ENCODE assay signal across 22 cellular contexts in the genomic region with DNA sequence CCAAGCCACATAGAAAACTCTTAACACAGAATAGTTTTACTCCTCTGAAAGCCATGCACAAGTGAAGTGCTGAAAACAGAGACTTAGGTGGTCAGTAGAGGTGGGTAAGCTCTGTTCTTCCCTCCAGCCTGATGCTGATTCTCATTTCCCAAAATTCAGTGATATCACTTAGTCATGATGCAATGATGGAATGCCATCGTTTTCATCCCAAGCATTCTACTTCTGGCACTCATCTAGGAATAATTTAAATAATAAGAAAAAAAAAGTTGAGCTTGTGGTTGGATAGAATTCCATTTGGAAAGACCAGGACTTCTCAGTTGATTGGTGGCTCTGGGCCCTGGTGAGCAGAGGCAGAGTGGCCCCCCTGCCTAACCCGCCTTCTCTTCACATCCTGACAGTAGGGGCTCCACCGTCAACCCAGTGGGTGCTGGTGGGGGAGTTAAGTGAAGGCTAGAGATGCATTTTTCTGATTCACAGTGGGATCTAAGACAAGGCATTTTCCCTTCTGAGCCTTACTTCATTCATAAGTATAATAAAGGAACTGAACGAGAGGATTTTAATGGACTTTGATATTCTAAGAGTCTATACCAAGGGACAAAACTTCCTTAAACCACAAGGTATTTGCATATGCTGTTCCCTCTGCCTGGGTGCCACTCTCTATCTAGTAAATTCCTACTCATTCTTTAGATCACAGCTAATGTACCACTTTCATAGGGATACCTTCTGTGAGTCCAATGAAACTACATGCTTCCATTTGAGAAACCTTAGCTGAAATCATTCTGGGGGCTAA.
DNase-seq lines count a peak whose midpoint lies in the region; ATAC-seq and TF ChIP-seq lines count a peak whose summit lies in the region.
"Had no signal": no experiment of that assay in that cellular context is flagged by ENCODE, and none has a peak within 500 bp of the region (broad histone marks: within the 10 kb centered on the region; RNA-seq: fewer than 3 reads in every experiment).

No MANE protein-coding gene starts in this region.

- H3K36me3 ChIP-seq in GM23248 (ENCODE audit: low read depth) (no peaks in the 10 kb centered on the region), mammary epithelial cell (ENCODE audit: insufficient read depth, low read length) (no peaks in the 10 kb centered on the region), smooth muscle cell (ENCODE audit: low read depth) (no peaks in the 10 kb centered on the region)
- H3K36me3 ChIP-seq: BLaER1 treated with 17β-estradiol and CSF1 and Interleukin-3, amounts not matched to agents 10 nM and 100 nM had no signal

- no peak overlapping the region for H3K14ac ChIP-seq in H9 (ENCODE audit: insufficient read depth, low read length)

- peaks cover 11 to 14% of the 10 kb centered on the region in 2 experiments for H3K9me3 Mint-ChIP-seq in H9

- H2AFZ ChIP-seq in GM23248 = peak overlapping the region; percentile 45
- peak overlapping the region; percentile 63 for H2AFZ ChIP-seq in mammary epithelial cell (ENCODE audit: low read depth, low read length)
- no peak overlapping the region for H2AFZ ChIP-seq in smooth muscle cell (ENCODE audit: low read depth)
- H2AFZ ChIP-seq in H9 (ENCODE audit: low read length) = no peak overlapping the region
- H2AFZ ChIP-seq: PC-9 had no signal

- no peaks in the 10 kb centered on the region; a peak in 2 of 7 replicates for H3K36me3 Mint-ChIP-seq in H9 (ENCODE audit: insufficient read depth in 1 of 3, low read depth in 3 of 3)
- H3K36me3 Mint-ChIP-seq: CD8-positive, alpha-beta T cell had no signal

- dilution Hi-C loops in mammary epithelial cell (cut with HindIII; ENCODE audit: low sequenced_read_pairs) = no loop called here

- H4K5ac ChIP-seq in H9 (ENCODE audit: insufficient read length, low read depth, low read length) = no peak overlapping the region

- H3K27me3 ChIP-seq in GM23248 (replicated peaks; ENCODE audit: insufficient read depth) (no peaks in the 10 kb centered on the region), mammary epithelial cell (ENCODE audit: insufficient read depth, low read length) (no peaks in the 10 kb centered on the region), foreskin keratinocyte (no peaks in the 10 kb centered on the region), smooth muscle cell (ENCODE audit: low read depth) (no peaks in the 10 kb centered on the region), H9 (ENCODE audit: insufficient read depth, low read length) (no peaks in the 10 kb centered on the region)
- H3K27me3 ChIP-seq: BLaER1 treated with 17β-estradiol and CSF1 and Interleukin-3, amounts not matched to agents 10 nM and 100 nM had no signal

- H2BK5ac ChIP-seq in H9 (ENCODE audit: insufficient read length, low read length) = no peak overlapping the region

- H3K4me1 ChIP-seq in GM23248 (ENCODE audit: insufficient read depth) (peaks cover 33% of the 10 kb centered on the region), mammary epithelial cell (ENCODE audit: insufficient read depth, low read length) (peaks cover 18% of the 10 kb centered on the region), foreskin keratinocyte (peaks cover 11% of the 10 kb centered on the region), smooth muscle cell (ENCODE audit: low read depth) (no peaks in the 10 kb centered on the region), H9 (ENCODE audit: insufficient read depth, low read length) (no peaks in the 10 kb centered on the region)

- no peak overlapping the region for H4K8ac ChIP-seq in H9 (replicated peaks; ENCODE audit: insufficient read length, low read depth, low read length)

- no peaks in the 10 kb centered on the region for H3K79me1 ChIP-seq in H9 (ENCODE audit: insufficient read depth, low read depth, low read length, poor library complexity, severe bottlenecking)

- H2BK15ac ChIP-seq in H9 (ENCODE audit: low read depth, low read length) = no peak overlapping the region

- H3K4me3 Mint-ChIP-seq in H9 = no peak overlapping the region
- H3K4me3 Mint-ChIP-seq: CD8-positive, alpha-beta T cell had no signal

- H3K4me2 ChIP-seq in GM23248 (ENCODE audit: unreplicated experiment) (no peak overlapping the region), mammary epithelial cell (ENCODE audit: insufficient read depth, low read depth, low read length) (peak overlapping the region; percentile 50), smooth muscle cell (peak overlapping the region; percentile 26), H9 (ENCODE audit: insufficient read depth, insufficient read length, low read length) (no peak overlapping the region)
- H3K4me2 ChIP-seq: KMS-11, PC-9 had no signal

- H3K4ac ChIP-seq in H9 (ENCODE audit: low read depth, low read length) = no peak overlapping the region

- BruUV-seq in mammary epithelial cell (replicated peaks; lab: Mats Ljungman, UMichigan) = no TSS peak

- H3K4me3 ChIP-seq in GM23248 (no peak overlapping the region), mammary epithelial cell (replicated peaks in 1 of 3; ENCODE audit: insufficient read depth in 1 of 3, low read depth in 2 of 3, low read length in 3 of 3) (no peak overlapping the region), smooth muscle cell (no peak overlapping the region)
- H3K4me3 ChIP-seq: BLaER1 treated with 17β-estradiol and CSF1 and Interleukin-3, amounts not matched to agents 10 nM and 100 nM; PC-9 had no signal

- CTCF ChIA-PET in mammary epithelial cell (lab: Charles Lee; ENCODE audit: low non-redundant PET) = no interaction called here

- DNase-seq in GM23248 (peak; percentile 9), mammary epithelial cell (no peak), foreskin keratinocyte (no peak), smooth muscle cell (lab: John Stamatoyannopoulos, UW; ENCODE audit: unreplicated experiment) (no peak), SW 1271 (lab: John Stamatoyannopoulos, UW) (no peak), H9 (no peak)
- DNase-seq in stimulated activated naive CD4-positive, alpha-beta T cell treated with Interleukin-2 at 50 U/mL for 16 hours (lab: John Stamatoyannopoulos, UW) = no peak
- DNase-seq: CD8-positive, alpha-beta T cell; DMS153; GDM1; HCEC 1CT; NCI-H1105; NCI-H146; NCI-H2029; NCI-H2227 treated with DMSO at 0.1 percent for 48 hours; NCI-H510A; PC-9; RPMI8226; SHP77 had no signal

- H3K56ac ChIP-seq in H9 (ENCODE audit: insufficient read length, low read depth, low read length) = no peak overlapping the region

- H2BK20ac ChIP-seq in H9 (ENCODE audit: low read depth, low read length, poor library complexity, severe bottlenecking) = no peak overlapping the region

- in situ Hi-C loops in GM23248 (cut with MboI) = no loop called here
- in situ Hi-C loops in mammary epithelial cell (cut with MboI; ENCODE audit: low sequenced_read_pairs in 2 of 2) = no loop called here

- H3K23ac ChIP-seq in H9 (ENCODE audit: insufficient read length, low read depth, low read length) = no peak overlapping the region

- H2AK5ac ChIP-seq in H9 (ENCODE audit: insufficient read length, low read length) = no peak overlapping the region

- peaks cover 9% of the 10 kb centered on the region for H3K9me3 ChIP-seq in GM23248 (ENCODE audit: low read depth)
- H3K9me3 ChIP-seq in mammary epithelial cell (replicated peaks; ENCODE audit: insufficient read depth, low read length) = no peaks in the 10 kb centered on the region
- peaks cover 4% of the 10 kb centered on the region for H3K9me3 ChIP-seq in smooth muscle cell (replicated peaks; ENCODE audit: low read depth)
- H3K9me3 ChIP-seq in H9 (ENCODE audit: control insufficient read depth, low read depth, low read length) = peaks cover 7% of the 10 kb centered on the region

- no peaks in the 10 kb centered on the region for H3K9me2 ChIP-seq in GM23248 (ENCODE audit: insufficient read depth)

- ATAC-seq in foreskin keratinocyte = no peak
- ATAC-seq: CD8-positive, alpha-beta T cell; SK-N-SH treated with all-trans-retinoic acid at 6 μM for 48 hours had no signal

- H3K4me1 Mint-ChIP-seq in H9 = no peaks in the 10 kb centered on the region; a peak in 1 of 4 replicates

- no peaks in the 10 kb centered on the region for H3K79me2 ChIP-seq in GM23248 (ENCODE audit: insufficient read depth)
- H3K79me2 ChIP-seq in mammary epithelial cell (ENCODE audit: insufficient read depth, low read length) = no peaks in the 10 kb centered on the region
- H3K79me2 ChIP-seq in smooth muscle cell (ENCODE audit: low read depth) = no peaks in the 10 kb centered on the region
- H3K79me2 ChIP-seq in H9 (ENCODE audit: insufficient read depth, low read length) = no peaks in the 10 kb centered on the region

- intact Hi-C loops in mammary epithelial cell (cut with micrococcal nuclease) = no loop called here

- H3K18ac ChIP-seq in H9 (ENCODE audit: insufficient read length, low read depth, low read length) = no peak overlapping the region

- no peak overlapping the region for H3T11ph ChIP-seq in H9 (ENCODE audit: low read length)

- H3K9ac ChIP-seq in GM23248 = no peak overlapping the region
- H3K9ac ChIP-seq in mammary epithelial cell (ENCODE audit: insufficient read depth, low read length) = no peak overlapping the region
- no peak overlapping the region for H3K9ac ChIP-seq in smooth muscle cell (ENCODE audit: low read depth)
- no peak overlapping the region for H3K9ac ChIP-seq in H9 (ENCODE audit: extremely low read depth, insufficient read length, low read length)
- H3K9ac ChIP-seq: BLaER1 treated with 17β-estradiol and CSF1 and Interleukin-3, amounts not matched to agents 10 nM and 100 nM; KMS-11 had no signal

- no peak overlapping the region for H3K27ac Mint-ChIP-seq in H9
- H3K27ac Mint-ChIP-seq: CD8-positive, alpha-beta T cell had no signal

- no peak overlapping the region for H2BK120ac ChIP-seq in H9 (ENCODE audit: low read depth, low read length, poor library complexity, severe bottlenecking)

- whole genome bisulfite sequencing in GM23248 (ENCODE audit: low coverage in 1 of 2, low lambda C conversion rate in 2 of 2, missing lambda C conversion rate in 2 of 2), 2 experiments = 77 to 78% methylated on average over 4 of the region's 4 CpGs
- 72% methylated on average over 4 of the region's 4 CpGs for WGBS in mammary epithelial cell (ENCODE audit: low coverage, missing lambda C conversion rate)
- 83% methylated on average over 4 of the region's 4 CpGs for WGBS in smooth muscle cell (ENCODE audit: low lambda C conversion rate)
- no CpG with 5 or more reads among the region's 4 CpGs for WGBS in H9 (ENCODE audit: extremely low coverage, insufficient read length, low lambda C conversion rate)

- H3F3A ChIP-seq in GM23248 (ENCODE audit: insufficient read depth) = peaks cover 20% of the 10 kb centered on the region
- no peaks in the 10 kb centered on the region for H3F3A ChIP-seq in smooth muscle cell (ENCODE audit: low read depth)

- peak overlapping the region; percentile 65 for H3K27ac ChIP-seq in GM23248
- H3K27ac ChIP-seq in mammary epithelial cell (ENCODE audit: insufficient read depth, low read depth, low read length) = no peak overlapping the region
- H3K27ac ChIP-seq in foreskin keratinocyte = peak overlapping the region; percentile 21
- peak overlapping the region; percentile 57 for H3K27ac ChIP-seq in smooth muscle cell (ENCODE audit: low read depth)
- H3K27ac ChIP-seq in H9 (ENCODE audit: insufficient read length, low read depth, low read length) = no peak overlapping the region
- H3K27ac ChIP-seq: BLaER1 treated with 17β-estradiol and CSF1 and Interleukin-3, amounts not matched to agents 10 nM and 100 nM; KMS-11; PC-9 had no signal

- H3K27me3 Mint-ChIP-seq in H9 (ENCODE audit: low read depth) = peaks cover 2% of the 10 kb centered on the region

- H4K20me1 ChIP-seq in GM23248 (ENCODE audit: insufficient read depth) = no peaks in the 10 kb centered on the region
- H4K20me1 ChIP-seq in mammary epithelial cell (ENCODE audit: insufficient read depth, low read length) = no peaks in the 10 kb centered on the region
- no peaks in the 10 kb centered on the region for H4K20me1 ChIP-seq in smooth muscle cell (ENCODE audit: low read depth)
- H4K20me1 ChIP-seq in H9 (ENCODE audit: control insufficient read depth, insufficient read depth, insufficient read length) = no peaks in the 10 kb centered on the region
- H4K20me1 ChIP-seq: BLaER1 treated with 17β-estradiol and CSF1 and Interleukin-3, amounts not matched to agents 10 nM and 100 nM had no signal

- TF ChIP-seq CTCF in mammary epithelial cell (conservative IDR thresholded peaks at IDR 0.05 in 1 of 2, IDR thresholded peaks at IDR 0.05 in 1 of 2; ENCODE audit: extremely low read depth in 1 of 2, insufficient read depth in 1 of 2, low read depth in 1 of 2, low read length in 2 of 2) = no peak
- TF ChIP-seq CTCF in foreskin keratinocyte (conservative IDR thresholded peaks at IDR 0.05) = no peak
- no peak for TF ChIP-seq CTCF in smooth muscle cell (IDR thresholded peaks at IDR 0.05; ENCODE audit: borderline replicate concordance, insufficient read depth, poor library complexity, severe bottlenecking)
- no peak for TF ChIP-seq CTCF in H9 (conservative IDR thresholded peaks at IDR 0.05)

- H3K23me2 ChIP-seq in H9 (ENCODE audit: insufficient read length, low read depth, low read length, poor library complexity, severe bottlenecking) = no peaks in the 10 kb centered on the region

- H4K91ac ChIP-seq in H9 (ENCODE audit: insufficient read length, low read depth, low read length) = no peak overlapping the region

- H2BK12ac ChIP-seq in H9 (ENCODE audit: insufficient read length, low read depth, low read length) = no peak overlapping the region

Comparison
In these comparisons a context has a peak if more than half of its experiments do, and no peak if none do; other contexts are left out.
1. H2AFZ ChIP-seq: peak in GM23248 (single experiment) and mammary epithelial cell (single experiment); none in smooth muscle cell (single experiment) and H9 (single experiment).
2. H3K27ac ChIP-seq: peak in GM23248 (single experiment), foreskin keratinocyte (single experiment) and smooth muscle cell (single experiment); none in mammary epithelial cell (single experiment) and H9 (single experiment).
3. H3K4me2 ChIP-seq: peak in mammary epithelial cell (single experiment) and smooth muscle cell (single experiment); none in GM23248 (single experiment) and H9 (single experiment).